26 cellular contexts compared by ENCODE assay signal in genomic region chr6:30963641-30964040, GRCh38. TPM values are rescaled to one million over a fixed set of nuclear protein-coding genes. Genes with fewer than 3 reads are reported as not detected.
DNase-seq lines count a peak whose midpoint lies in the region; FAIRE-seq and TF ChIP-seq lines count a peak whose summit lies in the region.
"Had no signal": no experiment of that assay in that cellular context is flagged by ENCODE, and none has a peak within 500 bp of the region (broad histone marks: within the 10 kb centered on the region; RNA-seq: fewer than 3 reads in every experiment).

No MANE protein-coding gene starts in this region.

- peaks cover 4% of the 10 kb centered on the region for H3K4me1 ChIP-seq in astrocyte (ENCODE audit: insufficient read depth, low read length)
- H3K4me1 ChIP-seq: A549, ascending aorta, neural progenitor cell had no signal

- H3K4me3 ChIP-seq in astrocyte (ENCODE audit: insufficient read depth, low read depth, low read length), result no peak overlapping the region
- H3K4me3 ChIP-seq: A549, ascending aorta, neural progenitor cell had no signal

- no peaks in the 10 kb centered on the region for H3K36me3 ChIP-seq in astrocyte (ENCODE audit: insufficient read depth, low read length)
- H3K36me3 ChIP-seq: ascending aorta, neural progenitor cell had no signal

- no peak for FAIRE-seq in astrocyte (lab: Jason Lieb, UNC)
- no peak for FAIRE-seq in GM12892 (lab: Jason Lieb, UNC)
- FAIRE-seq: A549, H1 had no signal

- TF ChIP-seq CTCF in astrocyte (IDR thresholded peaks at IDR 0.05; ENCODE audit: insufficient read depth, low read depth, low read length), result no peak

- peak; percentile 38 for DNase-seq in A172 (ENCODE audit: low spot score)
- peak; percentile 48 for DNase-seq in M059J (ENCODE audit: low read depth)
- peak; percentile 69 for DNase-seq in astrocyte (ENCODE audit: low read depth)
- DNase-seq in iris pigment epithelial cell (ENCODE audit: low read depth), result peak; percentile 38
- DNase-seq in NCI-H187 (lab: John Stamatoyannopoulos, UW), result no peak
- DNase-seq in iPS-NIHi7 (ENCODE audit: extremely low spot score), result no peak
- no peak for DNase-seq in SKM-1 treated with dmso at 0.1 percent for 144 hours (lab: John Stamatoyannopoulos, UW; ENCODE audit: unreplicated experiment)
- DNase-seq in GM12892 (ENCODE audit: insufficient read length), result no peak
- DNase-seq: activated CD4-positive, alpha-beta T cell treated with anti-CD3 and anti-CD28 coated beads, Interleukin-2, amount 50 U/mL, for 1 hour; activated naive CD4-positive, alpha-beta T cell treated with Interleukin-2 at 50 U/mL for 16 hours; activated T-cell treated with anti-CD3 and anti-CD28 coated beads, Interleukin-2, amount 50 U/mL, for 1 hour; C1 segment of cervical spinal cord; cortex of kidney; foreskin melanocyte; GDM1; NCI-H1930; retina; Right ventricle myocardium superior had no signal

- peaks cover 7% of the 10 kb centered on the region for H3K9me3 Mint-ChIP-seq in astrocyte (ENCODE audit: unreplicated experiment)
- H3K9me3 Mint-ChIP-seq: T-helper 1 cell treated with Interleukin-12 subunit alpha and Interleukin-12 subunit beta and Interleukin-4 antibody, amounts not matched to agents 30 μg/mL and 1 μg/mL, for 36 hours had no signal

- H3K27me3 ChIP-seq in astrocyte (ENCODE audit: insufficient read depth, low read length), result no peaks in the 10 kb centered on the region
- H3K27me3 ChIP-seq: ascending aorta, neural progenitor cell had no signal

- H3K9me3 ChIP-seq in astrocyte (ENCODE audit: insufficient read depth, low read depth, low read length), result no peaks in the 10 kb centered on the region
- H3K9me3 ChIP-seq: A549, ascending aorta had no signal

- no peak for TF ChIP-seq POLR2A in GM12892 (IDR thresholded peaks at IDR 0.05; ENCODE audit: low read depth, low read length)

- peaks cover 24% of the 10 kb centered on the region for H3K27me3 Mint-ChIP-seq in astrocyte (ENCODE audit: low read depth, unreplicated experiment)

- no peak overlapping the region for H2AFZ ChIP-seq in astrocyte (ENCODE audit: low read depth, low read length)
- H2AFZ ChIP-seq: neural progenitor cell had no signal

- H3K4me3 Mint-ChIP-seq in astrocyte (ENCODE audit: unreplicated experiment), result no peak overlapping the region
- H3K4me3 Mint-ChIP-seq: neural progenitor cell; T-helper 1 cell treated with Interleukin-12 subunit alpha and Interleukin-12 subunit beta and Interleukin-4 antibody, amounts not matched to agents 30 μg/mL and 1 μg/mL, for 36 hours had no signal

- no peak overlapping the region for H3K4me2 ChIP-seq in astrocyte (ENCODE audit: low read length)
- H3K4me2 ChIP-seq: A549, neural progenitor cell had no signal

- peaks cover 7% of the 10 kb centered on the region for H3K4me1 Mint-ChIP-seq in astrocyte (ENCODE audit: low read depth, unreplicated experiment)

- no peak overlapping the region for H3K27ac Mint-ChIP-seq in astrocyte (ENCODE audit: unreplicated experiment)
- H3K27ac Mint-ChIP-seq: neural progenitor cell; T-helper 1 cell treated with Interleukin-12 subunit alpha and Interleukin-12 subunit beta and Interleukin-4 antibody, amounts not matched to agents 30 μg/mL and 1 μg/mL, for 36 hours had no signal

- no peak overlapping the region for H3K9ac ChIP-seq in astrocyte (ENCODE audit: low read length)
- H3K9ac ChIP-seq: neural progenitor cell had no signal

- H4K20me1 ChIP-seq in astrocyte (ENCODE audit: insufficient read depth, low read length), result no peaks in the 10 kb centered on the region

- no peaks in the 10 kb centered on the region for H3K79me2 ChIP-seq in astrocyte (ENCODE audit: insufficient read depth, low read length)

- peaks cover 2% of the 10 kb centered on the region for H3K36me3 Mint-ChIP-seq in astrocyte (ENCODE audit: low read depth, unreplicated experiment)
- H3K36me3 Mint-ChIP-seq: neural progenitor cell had no signal

- H3K27ac ChIP-seq in astrocyte (ENCODE audit: low read depth, low read length), result no peak overlapping the region
- H3K27ac ChIP-seq: A549, ascending aorta, neural progenitor cell, VCaP had no signal

RNA-seq across cellular contexts. Expression of gene MUC21, which starts 19.9 kb away (rescaled TPM):
- total RNA-seq in A172 (2014; rRNA removed; shearing (Covaris generic)), result not detected in 2 replicates
- total RNA-seq in M059J (2014; rRNA removed; shearing (Covaris generic)), result not detected in 2 replicates
- not detected in 2 replicates for total RNA-seq in astrocyte
- polyA plus RNA-seq in GM12892 (2012; ENCODE audit: missing spikeins), result not detected
- total RNA-seq: ascending aorta, H1, left lobe of liver, Right ventricle myocardium superior, temporal lobe had no signal
- polyA plus RNA-seq: A549, H1 had no signal

RNA-seq across cellular contexts. Expression of gene MUCL3, which starts 22.9 kb away (rescaled TPM):
- 0.43 TPM in 1 of 2 replicates, not detected in the other for total RNA-seq in A172 (2014; rRNA removed; shearing (Covaris generic))
- total RNA-seq in M059J (2014; rRNA removed; shearing (Covaris generic)), result not detected in 2 replicates
- total RNA-seq in astrocyte, result not detected in 2 replicates
- polyA plus RNA-seq in GM12892 (2012; ENCODE audit: missing spikeins), result 0.49 TPM
- total RNA-seq: ascending aorta, left lobe of liver, Right ventricle myocardium superior, temporal lobe had no signal

RNA-seq across cellular contexts. Expression of gene SFTA2, which starts 31.7 kb away (rescaled TPM):
- not detected in 2 replicates for total RNA-seq in A172 (2014; rRNA removed; shearing (Covaris generic))
- total RNA-seq in M059J (2014; rRNA removed; shearing (Covaris generic)), result not detected in 2 replicates
- not detected in 2 replicates for total RNA-seq in astrocyte
- not detected for polyA plus RNA-seq in GM12892 (2012; ENCODE audit: missing spikeins)
- total RNA-seq: ascending aorta, H1, left lobe of liver, Right ventricle myocardium superior, temporal lobe had no signal
- polyA plus RNA-seq: A549, H1 had no signal

RNA-seq across cellular contexts. Expression of gene MUC22, which starts 46.6 kb away (rescaled TPM):
- total RNA-seq in A172 (2014; rRNA removed; shearing (Covaris generic)), result 0.14 TPM in 1 of 2 replicates, not detected in the other
- total RNA-seq in M059J (2014; rRNA removed; shearing (Covaris generic)), result not detected in 2 replicates
- total RNA-seq in astrocyte, result 0.05 TPM in 1 of 2 replicates, not detected in the other
- polyA plus RNA-seq in GM12892 (2012; ENCODE audit: missing spikeins), result not detected
- total RNA-seq: ascending aorta, H1, left lobe of liver, temporal lobe had no signal
- polyA plus RNA-seq: A549 had no signal

RNA-seq across cellular contexts. Expression of gene VARS2, which starts 49.6 kb away (rescaled TPM):
- total RNA-seq in A172 (2014; rRNA removed; shearing (Covaris generic)), result 25.2 and 28.2 TPM in 2 replicates
- total RNA-seq in M059J (2014; rRNA removed; shearing (Covaris generic)), result 7.4 and 10.1 TPM in 2 replicates
- 19.8 and 21.6 TPM in 2 replicates for total RNA-seq in astrocyte
- polyA plus RNA-seq in GM12892 (2012; ENCODE audit: missing spikeins), result 26.5 TPM

Comparison
In these comparisons a context has a peak if more than half of its experiments do, and no peak if none do; other contexts are left out.
1. DNase-seq: peak in A172 (single experiment), M059J (single experiment), astrocyte (single experiment) and iris pigment epithelial cell (single experiment); none in NCI-H187 (0 of 2), iPS-NIHi7 (single experiment), SKM-1 treated with dmso at 0.1 percent for 144 hours (single experiment) and GM12892 (single experiment).